Comparison of ENCODE assay signal across 1 cellular context in genomic region chr16:29658693-29659092, GRCh38.
TF ChIP-seq lines count a peak whose summit lies in the region.

No MANE protein-coding gene starts in this region.

TF ChIP-seq in K562, 482 proteins besides CTCF, POLR2A, EP300 and RAD21 (continued from another document):
- no peak for TF ChIP-seq ZBTB34 (CRISPR knock-in tag; IDR thresholded peaks at IDR 0.05)
- TF ChIP-seq XRCC3 (IDR thresholded peaks at IDR 0.05): no peak
- TF ChIP-seq GMEB1 (CRISPR knock-in tag; IDR thresholded peaks at IDR 0.05): no peak
- TF ChIP-seq FOSL1 (tag; conservative IDR thresholded peaks at IDR 0.05): peak; percentile 63
- no peak for TF ChIP-seq NCOA4 (IDR thresholded peaks at IDR 0.05; ENCODE audit: partially characterized antibody)
- no peak for TF ChIP-seq HNRNPL (IDR thresholded peaks at IDR 0.05; ENCODE audit: low read depth, low read length)
- TF ChIP-seq KLF6 (CRISPR knock-in tag; IDR thresholded peaks at IDR 0.05; ENCODE audit: borderline replicate concordance): no peak
- no peak for TF ChIP-seq RBM25 (IDR thresholded peaks at IDR 0.05; ENCODE audit: low read depth, low read length, severe bottlenecking)
- TF ChIP-seq BCOR (IDR thresholded peaks at IDR 0.05): no peak
- TF ChIP-seq SRSF9 (IDR thresholded peaks at IDR 0.05; ENCODE audit: borderline replicate concordance, low read depth, low read length): no peak
- no peak for TF ChIP-seq NR2C2 (CRISPR knock-in tag; IDR thresholded peaks at IDR 0.05)
- no peak for TF ChIP-seq NR2C2 (tag; IDR thresholded peaks at IDR 0.05)
- TF ChIP-seq ZNF436 (CRISPR knock-in tag; IDR thresholded peaks at IDR 0.05): no peak
- no peak for TF ChIP-seq BMI1 (IDR thresholded peaks at IDR 0.05; ENCODE audit: low read length)
- no peak for TF ChIP-seq NFE2L1 (tag; IDR thresholded peaks at IDR 0.05; ENCODE audit: borderline replicate concordance, low read depth)
- no peak for TF ChIP-seq NELFE (IDR thresholded peaks at IDR 0.05; ENCODE audit: insufficient read depth, insufficient read length)
- no peak for TF ChIP-seq TAF9B (IDR thresholded peaks at IDR 0.05; ENCODE audit: partially characterized antibody)
- no peak for TF ChIP-seq NR2C1 (IDR thresholded peaks at IDR 0.05)
- TF ChIP-seq NR2C1 (tag; IDR thresholded peaks at IDR 0.05): no peak
- peak in 1 of 2 experiments; percentile 35; a peak in 1 of 4 replicates for TF ChIP-seq RCOR1 (IDR thresholded peaks at IDR 0.05; ENCODE audit: borderline replicate concordance in 1 of 2, low read depth in 2 of 2, low read length in 2 of 2)
- no peak for TF ChIP-seq HMG20B (CRISPR knock-in tag; IDR thresholded peaks at IDR 0.05)
- no peak for TF ChIP-seq MBD2 (IDR thresholded peaks at IDR 0.05; ENCODE audit: borderline replicate concordance, low read depth)
- no peak for TF ChIP-seq TEAD4 (IDR thresholded peaks at IDR 0.05; ENCODE audit: low read length)
- no peak for TF ChIP-seq TEAD4 (CRISPR knock-in tag; IDR thresholded peaks at IDR 0.05; ENCODE audit: borderline replicate concordance)
- no peak for TF ChIP-seq MLLT1 (IDR thresholded peaks at IDR 0.05)
- no peak for TF ChIP-seq BRD9 (IDR thresholded peaks at IDR 0.05; ENCODE audit: low read depth, partially characterized antibody)
- no peak for TF ChIP-seq ZEB2 (IDR thresholded peaks at IDR 0.05)
- TF ChIP-seq MNT (conservative IDR thresholded peaks at IDR 0.05): no peak
- TF ChIP-seq POLR2AphosphoS2 (IDR thresholded peaks at IDR 0.05; ENCODE audit: low read length): no peak
- no peak for TF ChIP-seq CBX5 (IDR thresholded peaks at IDR 0.05; ENCODE audit: borderline replicate concordance, low read depth)
- peak; percentile 28; the same call in 1 of the 2 replicates for TF ChIP-seq SOX6 (IDR thresholded peaks at IDR 0.05)
- TF ChIP-seq KHSRP (IDR thresholded peaks at IDR 0.05): no peak
- no peak for TF ChIP-seq OTX1 (CRISPR knock-in tag; IDR thresholded peaks at IDR 0.05)
- TF ChIP-seq KDM1A (IDR thresholded peaks at IDR 0.05): peak in 1 of 2 experiments; percentile 38; a peak in 2 of 4 replicates
- no peak for TF ChIP-seq ZNF347 (CRISPR knock-in tag; IDR thresholded peaks at IDR 0.05; ENCODE audit: low read depth)
- no peak for TF ChIP-seq POLR3A (IDR thresholded peaks at IDR 0.05; ENCODE audit: borderline replicate concordance, extremely low read depth, insufficient read depth, insufficient read length)
- TF ChIP-seq ZBTB33 (CRISPR knock-in tag; IDR thresholded peaks at IDR 0.05): no peak
